ENCODE assay signal across 26 cellular contexts in the genomic region with DNA sequence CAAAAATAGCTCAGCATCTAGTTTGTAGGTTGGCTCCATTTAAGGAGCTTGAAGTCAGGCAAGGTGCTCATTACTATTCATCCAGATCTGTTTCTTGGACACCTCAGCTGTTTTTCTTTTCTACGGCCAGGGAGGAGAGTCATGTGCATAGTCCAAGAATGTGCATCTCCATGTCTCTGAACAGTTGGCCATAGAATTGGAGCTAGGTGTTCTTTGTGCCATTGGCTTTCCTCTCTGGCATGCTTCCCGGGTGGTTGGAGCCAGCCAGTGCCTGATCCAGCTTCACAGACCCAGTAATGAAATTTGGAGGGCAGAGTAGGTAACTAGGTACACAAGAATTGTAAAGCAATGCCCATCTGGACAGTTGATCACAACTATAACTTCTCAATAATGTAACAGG. TPM values are rescaled to one million over a fixed set of nuclear protein-coding genes. Genes with fewer than 3 reads are reported as not detected.
"Had no signal": no experiment of that assay in that cellular context is flagged by ENCODE, and none has a peak within 500 bp of the region (broad histone marks: within the 10 kb centered on the region; RNA-seq: fewer than 3 reads in every experiment).

No MANE protein-coding gene starts in this region.

- H3K36me3 ChIP-seq: ascending aorta had no signal

- H3K4me3 ChIP-seq: ascending aorta, body of pancreas, SK-N-MC had no signal

- H3K4me1 ChIP-seq: ascending aorta, body of pancreas had no signal

- ATAC-seq: activated naive CD4-positive, alpha-beta T cell treated with anti-CD3 and anti-CD28 coated beads, Interleukin-2, amount 50 U/mL, for 72 hours; activated naive CD8-positive, alpha-beta T cell treated with anti-CD3 and anti-CD28 coated beads, Interleukin-2, amount 50 U/mL, for 24 hours; activated T-cell treated with anti-CD3 and anti-CD28 coated beads, Interleukin-2, amount 50 U/mL, for 4 hours; body of pancreas; PC-3 had no signal

- DNase-seq: activated CD4-positive, alpha-beta memory T cell treated with anti-CD3 and anti-CD28 coated beads for 36 hours; activated CD4-positive, alpha-beta T cell treated with anti-CD3 and anti-CD28 coated beads, Interleukin-2, amount 10 ng/mL, durations not matched to agents 7 days and 5 days; activated CD4-positive, CD25-positive, alpha-beta regulatory T cell; activated CD8-positive, alpha-beta memory T cell treated with anti-CD3 and anti-CD28 coated beads for 24 hours; activated effector memory CD4-positive, alpha-beta T cell treated with anti-CD3 and anti-CD28 coated beads, Interleukin-2, amount 50 U/mL, for 16 hours; activated naive CD4-positive, alpha-beta T cell treated with Interleukin-2 at 50 U/mL for 16 hours; activated naive CD8-positive, alpha-beta T cell treated with anti-CD3 and anti-CD28 coated beads, Interleukin-2, amount 50 U/mL, for 24 hours; activated T-cell treated with anti-CD3 and anti-CD28 coated beads, Interleukin-2, amount 50 U/mL, for 4 hours; amniotic stem cell; body of pancreas; KG1; NCI-H1048; NCI-H146; NCI-H187 treated with DMSO at 0.1 percent for 48 hours; NCI-H2081 treated with DMSO at 0.1 percent for 48 hours; NCI-H345; NCI-H524; PC-3; SIG-M5; T-helper 1 cell had no signal

- H3K27me3 Mint-ChIP-seq: activated CD4-positive, alpha-beta memory T cell treated with anti-CD3 and anti-CD28 coated beads for 36 hours; activated CD4-positive, alpha-beta T cell treated with anti-CD3 and anti-CD28 coated beads, Interleukin-2, amount 10 ng/mL, durations not matched to agents 7 days and 5 days; central memory CD8-positive, alpha-beta T cell had no signal

- H3K36me3 Mint-ChIP-seq: activated CD4-positive, alpha-beta memory T cell treated with anti-CD3 and anti-CD28 coated beads for 36 hours; activated naive CD4-positive, alpha-beta T cell treated with anti-CD3 and anti-CD28 coated beads, Interleukin-2, amount 50 U/mL, for 72 hours had no signal

- H3K27me3 ChIP-seq: ascending aorta, body of pancreas had no signal

- H3K27ac Mint-ChIP-seq: activated CD4-positive, alpha-beta memory T cell treated with anti-CD3 and anti-CD28 coated beads for 36 hours; activated CD4-positive, alpha-beta T cell treated with anti-CD3 and anti-CD28 coated beads, Interleukin-2, amount 10 ng/mL, durations not matched to agents 7 days and 5 days; activated naive CD4-positive, alpha-beta T cell treated with anti-CD3 and anti-CD28 coated beads, Interleukin-2, amount 50 U/mL, for 72 hours; activated naive CD8-positive, alpha-beta T cell treated with anti-CD3 and anti-CD28 coated beads, Interleukin-2, amount 50 U/mL, for 24 hours had no signal

- H3K4me1 Mint-ChIP-seq: activated CD4-positive, alpha-beta T cell treated with anti-CD3 and anti-CD28 coated beads, Interleukin-2, amount 10 ng/mL, durations not matched to agents 7 days and 5 days; activated naive CD8-positive, alpha-beta T cell treated with anti-CD3 and anti-CD28 coated beads, Interleukin-2, amount 50 U/mL, for 24 hours; central memory CD8-positive, alpha-beta T cell had no signal

- H3K9me3 Mint-ChIP-seq: activated CD4-positive, alpha-beta memory T cell treated with anti-CD3 and anti-CD28 coated beads for 36 hours; activated CD4-positive, alpha-beta T cell treated with anti-CD3 and anti-CD28 coated beads, Interleukin-2, amount 10 ng/mL, durations not matched to agents 7 days and 5 days; activated naive CD8-positive, alpha-beta T cell treated with anti-CD3 and anti-CD28 coated beads, Interleukin-2, amount 50 U/mL, for 24 hours; activated T-cell treated with anti-CD3 and anti-CD28 coated beads, Interleukin-2, amount 50 U/mL, for 4 hours had no signal

- H3K4me3 Mint-ChIP-seq: activated CD4-positive, alpha-beta memory T cell treated with anti-CD3 and anti-CD28 coated beads for 36 hours; activated CD4-positive, alpha-beta T cell treated with anti-CD3 and anti-CD28 coated beads, Interleukin-2, amount 10 ng/mL, durations not matched to agents 7 days and 5 days; activated naive CD8-positive, alpha-beta T cell treated with anti-CD3 and anti-CD28 coated beads, Interleukin-2, amount 50 U/mL, for 24 hours; activated T-cell treated with anti-CD3 and anti-CD28 coated beads, Interleukin-2, amount 50 U/mL, for 4 hours; central memory CD8-positive, alpha-beta T cell had no signal

- H3K27ac ChIP-seq: ascending aorta, body of pancreas, SK-N-MC, VCaP had no signal

- H3K9me3 ChIP-seq: ascending aorta, body of pancreas had no signal

RNA-seq across cellular contexts. Expression of gene EYA4, which starts 21.6 kb away (rescaled TPM):
- total RNA-seq: activated CD4-positive, alpha-beta memory T cell treated with anti-CD3 and anti-CD28 coated beads for 36 hours; activated CD4-positive, alpha-beta T cell treated with anti-CD3 and anti-CD28 coated beads, Interleukin-2, amount 10 ng/mL, durations not matched to agents 7 days and 5 days; activated naive CD4-positive, alpha-beta T cell treated with anti-CD3 and anti-CD28 coated beads, Interleukin-2, amount 50 U/mL, for 72 hours; activated T-cell treated with anti-CD3 and anti-CD28 coated beads, Interleukin-2, amount 50 U/mL, for 4 hours; T-helper 2 cell treated with Interferon-gamma antibody and Interleukin-4, amounts not matched to agents 100 ng/mL and 5 ng/mL, for 36 hours had no signal
